In genomic region chr19:40570313-40571004, GRCh38 we compare ENCODE assay signal across 8 cellular contexts.
A peak's percentile ranks its signal among the peaks of the same experiment; 100 is the strongest.
DNase-seq lines count a peak whose midpoint lies in the region; ATAC-seq and TF ChIP-seq lines count a peak whose summit lies in the region.

No MANE protein-coding gene starts in this region.

- TF ChIP-seq POLR2A in GM18951 (IDR thresholded peaks at IDR 0.05; ENCODE audit: extremely low read depth, insufficient read depth, insufficient read length): peak; percentile 21

- DNase-seq in AG08396 (ENCODE audit: low spot score) (peak; percentile 100), NCI-H226 (peak; percentile 97), islet precursor cell (peak; percentile 99)
- DNase-seq in activated CD4-positive, CD25-positive, alpha-beta regulatory T cell (lab: John Stamatoyannopoulos, UW): peak; percentile 80 to 90 (median 86)
- peak; percentile 96 for DNase-seq in central memory CD4-positive, alpha-beta T cell
- DNase-seq in stimulated activated CD4-positive, alpha-beta T cell treated with anti-CD3 and anti-CD28 coated beads, Interleukin-12 subunit alpha, Interleukin-12 subunit beta, amount 100 ng/mL, for 4 hours: peak; percentile 93

- peak; percentile 75 for ATAC-seq in HG03196 (IDR thresholded peaks at IDR 0.05; ENCODE audit: unreplicated experiment)

- in situ Hi-C loops in GM18951 (cut with MboI; ENCODE audit: low sequenced_read_pairs, unreplicated experiment): no loop called here

Comparison
In these comparisons a context has a peak if more than half of its experiments do, and no peak if none do; other contexts are left out.
1. Peak in every context shown above with its lines: DNase-seq and ATAC-seq.